In the genomic region with DNA sequence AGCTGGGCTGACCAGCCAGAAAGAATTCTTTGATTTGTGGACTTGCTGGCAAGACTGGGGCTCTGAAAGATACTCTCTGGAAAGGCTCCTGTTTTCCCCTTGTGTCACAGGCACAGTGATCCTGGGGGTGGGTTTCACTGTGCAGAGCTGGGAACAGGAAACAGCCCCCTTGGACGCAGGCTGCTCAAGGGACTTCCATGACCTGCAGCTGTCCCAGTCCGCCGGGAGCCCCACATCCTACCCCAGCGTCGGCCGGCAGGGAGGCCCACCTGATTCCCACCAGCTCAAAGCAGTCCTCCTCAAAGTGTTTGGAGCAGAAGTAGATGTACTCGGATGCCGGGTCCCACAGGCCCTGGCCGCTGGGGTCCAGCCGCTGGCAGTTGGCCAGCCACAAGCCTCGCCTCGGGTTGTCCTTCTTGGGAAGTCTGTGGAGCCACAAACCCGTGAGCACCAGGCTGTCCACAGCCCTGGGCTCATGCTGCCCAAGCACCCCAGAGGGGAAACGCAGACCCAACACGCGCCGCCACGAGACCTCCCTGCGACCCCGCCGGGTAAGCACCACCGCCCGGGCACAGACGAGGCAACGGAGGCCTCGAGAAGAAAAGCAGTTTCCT, we compare ENCODE assay signal across 1 cellular context.
TF ChIP-seq lines count a peak whose summit lies in the region.

No MANE protein-coding gene starts in this region.

TF ChIP-seq in HEK293, 187 proteins besides CTCF, POLR2A, EP300 and RAD21 (continued from another document and continues in another):
- TF ChIP-seq PRDM2 (tag by site-specific recombination; IDR thresholded peaks at IDR 0.05; ENCODE audit: borderline replicate concordance): no peak
- TF ChIP-seq ZNF610 (tag by site-specific recombination; IDR thresholded peaks at IDR 0.05; ENCODE audit: borderline replicate concordance): no peak
- TF ChIP-seq ZNF585B (tag by site-specific recombination; IDR thresholded peaks at IDR 0.05): 0 out of 2 replicates have a peak, but pooled peaks have one; percentile 24
- no peak for TF ChIP-seq SALL2 (tag by site-specific recombination; IDR thresholded peaks at IDR 0.05; ENCODE audit: borderline replicate concordance)
- no peak for TF ChIP-seq ZNF514 (tag by site-specific recombination; IDR thresholded peaks at IDR 0.05)
- no peak for TF ChIP-seq ZNF214 (tag by site-specific recombination; IDR thresholded peaks at IDR 0.05; ENCODE audit: borderline replicate concordance)
- TF ChIP-seq ZXDB (tag by site-specific recombination; IDR thresholded peaks at IDR 0.05): no peak
- no peak for TF ChIP-seq ZNF354C (tag by site-specific recombination; IDR thresholded peaks at IDR 0.05; ENCODE audit: borderline replicate concordance, low read depth)
- TF ChIP-seq ZSCAN16 (tag by site-specific recombination; IDR thresholded peaks at IDR 0.05): no peak
- no peak for TF ChIP-seq ZNF704 (tag by site-specific recombination; IDR thresholded peaks at IDR 0.05)
- no peak for TF ChIP-seq ZNF768 (tag by site-specific recombination; IDR thresholded peaks at IDR 0.05)
- TF ChIP-seq ZBTB20 (tag by site-specific recombination; IDR thresholded peaks at IDR 0.05): peak; percentile 58; the same call in 1 of the 2 replicates
- TF ChIP-seq ZNF488 (tag by site-specific recombination; IDR thresholded peaks at IDR 0.05): no peak
- TF ChIP-seq ZBTB48 (tag by site-specific recombination; IDR thresholded peaks at IDR 0.05): 0 out of 2 replicates have a peak, but pooled peaks have one; percentile 16
- no peak for TF ChIP-seq ZNF555 (tag by site-specific recombination; conservative IDR thresholded peaks at IDR 0.05)
- TF ChIP-seq ZNF335 (tag by site-specific recombination; conservative IDR thresholded peaks at IDR 0.05): peak; percentile 67
- TF ChIP-seq, protein P1, sequence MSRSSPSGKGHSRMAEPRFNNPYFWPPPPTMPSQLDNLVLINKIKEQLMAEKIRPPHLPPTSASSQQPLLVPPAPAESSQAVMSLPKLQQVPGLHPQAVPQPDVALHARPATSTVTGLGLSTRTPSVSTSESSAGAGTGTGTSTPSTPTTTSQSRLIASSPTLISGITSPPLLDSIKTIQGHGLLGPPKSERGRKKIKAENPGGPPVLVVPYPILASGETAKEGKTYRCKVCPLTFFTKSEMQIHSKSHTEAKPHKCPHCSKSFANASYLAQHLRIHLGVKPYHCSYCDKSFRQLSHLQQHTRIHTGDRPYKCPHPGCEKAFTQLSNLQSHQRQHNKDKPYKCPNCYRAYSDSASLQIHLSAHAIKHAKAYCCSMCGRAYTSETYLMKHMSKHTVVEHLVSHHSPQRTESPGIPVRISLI (tag by site-specific recombination; IDR thresholded peaks at IDR 0.05): no peak
- no peak for TF ChIP-seq ZNF510 (tag by site-specific recombination; IDR thresholded peaks at IDR 0.05; ENCODE audit: insufficient replicate concordance)
- TF ChIP-seq ZNF248 (tag by site-specific recombination; IDR thresholded peaks at IDR 0.05): no peak
- TF ChIP-seq ZNF148 (tag by site-specific recombination; IDR thresholded peaks at IDR 0.05; ENCODE audit: borderline replicate concordance): no peak
- TF ChIP-seq TCF7L2 (IDR thresholded peaks at IDR 0.05; ENCODE audit: borderline replicate concordance, low read depth, low read length): no peak
- TF ChIP-seq KLF10 (tag by site-specific recombination; IDR thresholded peaks at IDR 0.05): no peak
- TF ChIP-seq ZFP3 (tag by site-specific recombination; IDR thresholded peaks at IDR 0.05; ENCODE audit: low read depth): no peak
- no peak for TF ChIP-seq ZNF146 (tag by site-specific recombination; IDR thresholded peaks at IDR 0.05)
- TF ChIP-seq ZNF350 (tag by site-specific recombination; IDR thresholded peaks at IDR 0.05): no peak
- TF ChIP-seq GLIS1 (tag by site-specific recombination; IDR thresholded peaks at IDR 0.05): no peak
- peak; percentile 87 for TF ChIP-seq ZBTB7A (tag by site-specific recombination; IDR thresholded peaks at IDR 0.05; ENCODE audit: low read depth)
- TF ChIP-seq ZNF623 (tag by site-specific recombination; IDR thresholded peaks at IDR 0.05): no peak
- TF ChIP-seq ZBTB49 (tag by site-specific recombination; IDR thresholded peaks at IDR 0.05; ENCODE audit: low read depth): no peak
- TF ChIP-seq ZNF24 (tag by site-specific recombination; IDR thresholded peaks at IDR 0.05): no peak
- 0 out of 2 replicates have a peak, but pooled peaks have one; percentile 20 for TF ChIP-seq ZNF423 (tag by site-specific recombination; IDR thresholded peaks at IDR 0.05)
- TF ChIP-seq ZNF239 (tag by site-specific recombination; IDR thresholded peaks at IDR 0.05): no peak
- no peak for TF ChIP-seq GLI2 (tag by site-specific recombination; IDR thresholded peaks at IDR 0.05; ENCODE audit: borderline replicate concordance, low read depth)
- TF ChIP-seq ZNF449 (tag by site-specific recombination; IDR thresholded peaks at IDR 0.05): no peak
- TF ChIP-seq ZNF677 (tag by site-specific recombination; IDR thresholded peaks at IDR 0.05): no peak
- 0 out of 2 replicates have a peak, but pooled peaks have one; percentile 11 for TF ChIP-seq KLF9 (tag by site-specific recombination; IDR thresholded peaks at IDR 0.05; ENCODE audit: low read depth)
- peak; percentile 36; the same call in 1 of the 2 replicates for TF ChIP-seq ZFP69B (tag by site-specific recombination; IDR thresholded peaks at IDR 0.05)
- TF ChIP-seq ZBTB17 (tag by site-specific recombination; IDR thresholded peaks at IDR 0.05): no peak
- peak; percentile 56; the same call in 1 of the 2 replicates for TF ChIP-seq ZNF23 (tag by site-specific recombination; IDR thresholded peaks at IDR 0.05; ENCODE audit: borderline replicate concordance)
- TF ChIP-seq ZNF324 (tag by site-specific recombination; IDR thresholded peaks at IDR 0.05): peak; percentile 7; the same call in 1 of the 2 replicates
- TF ChIP-seq ZNF530 (tag by site-specific recombination; IDR thresholded peaks at IDR 0.05; ENCODE audit: low read depth): no peak
- TF ChIP-seq ZNF426 (tag by site-specific recombination; IDR thresholded peaks at IDR 0.05): no peak
- TF ChIP-seq ZNF837 (tag by site-specific recombination; IDR thresholded peaks at IDR 0.05): no peak
- TF ChIP-seq MEIS1 (CRISPR knock-in tag; IDR thresholded peaks at IDR 0.05; ENCODE audit: borderline replicate concordance): no peak
